In the genomic region with DNA sequence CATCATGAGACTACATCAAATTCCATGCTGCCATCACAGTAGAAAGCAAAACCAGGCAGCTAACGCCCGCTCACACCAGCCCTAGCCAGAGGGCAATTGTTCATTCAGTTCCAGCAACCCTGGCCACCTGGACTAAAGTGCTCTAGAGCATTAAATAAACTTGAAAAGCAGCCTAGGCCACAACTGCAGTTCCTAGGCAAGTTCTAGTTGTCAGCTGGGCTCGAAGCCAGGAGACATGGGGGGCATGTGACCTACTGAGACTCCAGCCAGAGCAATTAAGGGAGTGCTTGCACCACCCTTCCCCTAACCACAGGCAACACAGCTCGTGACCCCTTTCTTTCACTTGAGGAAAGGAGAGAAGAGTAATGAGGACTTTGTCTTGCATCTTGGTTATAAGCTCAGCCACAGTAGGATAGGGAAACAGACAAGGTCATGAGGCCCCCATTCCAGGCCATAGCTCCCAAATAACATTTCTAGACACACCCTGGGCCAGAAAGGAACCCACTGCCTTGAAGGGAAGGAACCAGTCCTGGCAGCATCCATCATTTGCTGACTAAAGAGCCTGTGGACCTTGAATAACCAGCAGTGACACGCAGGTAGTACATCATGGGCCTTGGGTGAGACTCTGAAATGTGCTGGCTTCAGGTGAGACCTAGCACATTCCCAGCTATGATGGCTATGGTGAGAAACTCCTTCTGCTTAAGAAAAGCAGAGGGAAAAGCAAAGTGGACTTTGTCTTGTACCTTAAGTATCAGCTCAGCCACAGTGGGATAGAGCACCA, we compare ENCODE assay signal across 8 cellular contexts.
A peak's percentile ranks its signal among the peaks of the same experiment; 100 is the strongest.
DNase-seq lines count a peak whose midpoint lies in the region; ATAC-seq and TF ChIP-seq lines count a peak whose summit lies in the region.

No MANE protein-coding gene starts in this region.

- H3K9me3 Mint-ChIP-seq in activated CD4-positive, alpha-beta T cell treated with anti-CD3 and anti-CD28 coated beads, Interleukin-2, amount 10 ng/mL, durations not matched to agents 7 days and 5 days: peaks cover 29% of the 10 kb centered on the region

- ATAC-seq in GM21515 (IDR thresholded peaks at IDR 0.05; ENCODE audit: unreplicated experiment): no peak

- H3K27me3 ChIP-seq in dorsolateral prefrontal cortex: no peaks in the 10 kb centered on the region

- no peaks in the 10 kb centered on the region for H3K4me1 Mint-ChIP-seq in activated CD4-positive, alpha-beta T cell treated with anti-CD3 and anti-CD28 coated beads, Interleukin-2, amount 10 ng/mL, durations not matched to agents 7 days and 5 days

- CTCF ChIA-PET in activated CD4-positive, alpha-beta T cell treated with anti-CD3 and anti-CD28 coated beads, Interleukin-2, amount 10 ng/mL, durations not matched to agents 7 days and 5 days (lab: Charles Lee): no interaction called here

- H3K4me3 Mint-ChIP-seq in activated CD4-positive, alpha-beta T cell treated with anti-CD3 and anti-CD28 coated beads, Interleukin-2, amount 10 ng/mL, durations not matched to agents 7 days and 5 days: no peak overlapping the region

- no peak for TF ChIP-seq CTCF in dorsolateral prefrontal cortex (IDR thresholded peaks at IDR 0.05 in 54 of 56, conservative IDR thresholded peaks at IDR 0.05 in 2 of 56; ENCODE audit: low read depth in 1 of 56, partially characterized antibody in 56 of 56)

- POLR2A ChIA-PET in activated CD4-positive, alpha-beta T cell treated with anti-CD3 and anti-CD28 coated beads, Interleukin-2, amount 10 ng/mL, durations not matched to agents 7 days and 5 days (lab: Charles Lee): no interaction called here

- H3K27me3 Mint-ChIP-seq in activated CD4-positive, alpha-beta T cell treated with anti-CD3 and anti-CD28 coated beads, Interleukin-2, amount 10 ng/mL, durations not matched to agents 7 days and 5 days: no peaks in the 10 kb centered on the region

- no peak overlapping the region for H3K27ac Mint-ChIP-seq in activated CD4-positive, alpha-beta T cell treated with anti-CD3 and anti-CD28 coated beads, Interleukin-2, amount 10 ng/mL, durations not matched to agents 7 days and 5 days

- H3K36me3 Mint-ChIP-seq in activated CD4-positive, alpha-beta T cell treated with anti-CD3 and anti-CD28 coated beads, Interleukin-2, amount 10 ng/mL, durations not matched to agents 7 days and 5 days (ENCODE audit: low read depth): peaks cover 41% of the 10 kb centered on the region

- peak overlapping the region in 47 of 59 donors; percentile 0 to 77 (median 33) for H3K27ac ChIP-seq in dorsolateral prefrontal cortex

- intact Hi-C loops in dorsolateral prefrontal cortex (cut with DNase I): no loop called here

- peak; percentile 76 for DNase-seq in Daoy (ENCODE audit: low read depth)
- DNase-seq in NCI-H510A treated with DMSO at 0.1 percent for 48 hours (lab: John Stamatoyannopoulos, UW): peak; percentile 27
- peak in 5 of 10 donors; percentile 37 to 55 (median 42) for DNase-seq in dorsolateral prefrontal cortex
- peak; percentile 71 for DNase-seq in myocyte (ENCODE audit: low read depth)
- no peak for DNase-seq in activated CD4-positive, alpha-beta T cell treated with anti-CD3 and anti-CD28 coated beads, Interleukin-2, amount 10 ng/mL, durations not matched to agents 7 days and 5 days
- no peak for DNase-seq in amniotic stem cell (lab: John Stamatoyannopoulos, UW)
- DNase-seq in AG08396 (ENCODE audit: low spot score): no peak

- H3K4me3 ChIP-seq in dorsolateral prefrontal cortex: no peak overlapping the region

Comparison
In these comparisons a context has a peak if more than half of its experiments do, and no peak if none do; other contexts are left out.
1. DNase-seq: peak in Daoy (single experiment), NCI-H510A treated with DMSO at 0.1 percent for 48 hours (single experiment) and myocyte (single experiment); none in activated CD4-positive, alpha-beta T cell treated with anti-CD3 and anti-CD28 coated beads, Interleukin-2, amount 10 ng/mL, durations not matched to agents 7 days and 5 days (single experiment), amniotic stem cell (single experiment) and AG08396 (single experiment).